ENCODE assay signal across 8 cellular contexts in the genomic region with DNA sequence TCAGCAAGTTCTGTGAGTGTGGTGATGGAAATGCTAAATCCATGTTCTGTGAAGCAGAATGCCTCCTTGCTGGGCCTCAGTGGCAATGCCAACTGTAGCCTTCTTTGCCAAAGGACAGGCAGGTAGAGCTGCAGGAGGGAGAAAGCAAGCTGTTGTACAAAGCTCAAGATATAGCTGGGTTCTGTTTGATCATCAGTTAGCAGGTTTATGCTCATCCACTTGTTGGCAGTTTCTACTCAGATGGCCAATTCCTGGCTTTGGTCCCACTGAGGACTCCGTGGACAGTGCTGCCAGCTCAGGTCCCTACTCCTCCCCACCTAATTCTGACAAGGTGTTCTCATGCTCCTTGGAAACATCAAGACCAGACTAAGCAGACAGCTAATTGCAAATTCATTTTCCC.
"Had no signal": no experiment of that assay in that cellular context is flagged by ENCODE, and none has a peak within 500 bp of the region (broad histone marks: within the 10 kb centered on the region; RNA-seq: fewer than 3 reads in every experiment).

No MANE protein-coding gene starts in this region.

- H3K4me1 Mint-ChIP-seq: IgD-negative memory B cell had no signal

- H3K27ac Mint-ChIP-seq: GM23338, H9, IgD-negative memory B cell had no signal

- DNase-seq: H9, HCEC 1CT, KBM-7 had no signal

- H3K9me3 Mint-ChIP-seq: GM23338, H9, IgD-negative memory B cell had no signal

- H3K4me3 Mint-ChIP-seq: GM23338, H9, IgD-negative memory B cell had no signal

- FAIRE-seq: H1, H54, HepG2 had no signal

- H3K27me3 Mint-ChIP-seq: IgD-negative memory B cell had no signal

- H3K36me3 Mint-ChIP-seq: IgD-negative memory B cell had no signal
